ENCODE assay signal across 10 cellular contexts in the genomic region with DNA sequence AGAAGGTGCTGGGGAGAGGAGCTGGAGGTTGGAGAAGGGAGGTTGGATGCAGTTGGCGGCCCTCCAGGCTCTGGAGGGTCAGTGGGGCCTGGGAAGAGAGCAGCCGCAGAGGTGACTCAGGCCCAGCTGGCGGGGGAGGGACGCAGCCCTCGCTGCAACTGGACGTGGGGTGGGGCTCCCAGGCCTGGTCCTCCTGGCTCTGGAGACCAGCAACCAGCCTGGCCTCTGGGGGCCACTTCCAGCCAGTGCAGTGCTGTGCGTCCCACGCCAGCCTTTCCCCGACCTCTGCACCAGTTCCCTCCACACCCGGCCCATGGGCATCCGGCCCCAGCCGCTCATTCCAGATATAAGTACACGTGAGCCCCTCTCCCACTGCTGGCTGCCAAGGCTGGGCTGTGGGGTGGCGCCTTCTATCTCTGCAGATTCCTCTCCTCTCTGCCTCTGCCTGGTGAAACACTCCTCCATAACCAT. TPM values are rescaled to one million over a fixed set of nuclear protein-coding genes. Genes with fewer than 3 reads are reported as not detected.
DNase-seq lines count a peak whose midpoint lies in the region; ATAC-seq, FAIRE-seq and TF ChIP-seq lines count a peak whose summit lies in the region.
"Had no signal": no experiment of that assay in that cellular context is flagged by ENCODE, and none has a peak within 500 bp of the region (broad histone marks: within the 10 kb centered on the region; RNA-seq: fewer than 3 reads in every experiment).

No MANE protein-coding gene starts in this region.

- no peaks in the 10 kb centered on the region for H3K4me1 ChIP-seq in small intestine (ENCODE audit: control insufficient read depth in 2 of 2, insufficient read depth in 1 of 2, low read depth in 1 of 2, low read length in 1 of 2)

- H3K36me3 ChIP-seq in small intestine (ENCODE audit: control insufficient read depth in 2 of 2, insufficient read depth in 2 of 2, low read length in 2 of 2): no peaks in the 10 kb centered on the region

- H3K27ac Mint-ChIP-seq in stimulated activated effector memory CD8-positive, alpha-beta T cell treated with anti-CD3 and anti-CD28 coated beads, Interleukin-12 subunit alpha, Interleukin-12 subunit beta, amount 100 ng/mL, for 72 hours: peak overlapping the region; percentile 43

- H3K4me3 ChIP-seq in small intestine (ENCODE audit: low read depth in 1 of 2, low read length in 2 of 2): no peak overlapping the region

- H3K9me3 Mint-ChIP-seq in stimulated activated effector memory CD8-positive, alpha-beta T cell treated with anti-CD3 and anti-CD28 coated beads, Interleukin-12 subunit alpha, Interleukin-12 subunit beta, amount 100 ng/mL, for 72 hours: no peaks in the 10 kb centered on the region

- peak overlapping the region in 1 of 2 donors; percentile 67 for H3K27ac ChIP-seq in small intestine (ENCODE audit: low read depth in 1 of 2, low read length in 1 of 2)
- H3K27ac ChIP-seq: VCaP had no signal

- no peak overlapping the region for H3K4me3 Mint-ChIP-seq in stimulated activated effector memory CD8-positive, alpha-beta T cell treated with anti-CD3 and anti-CD28 coated beads, Interleukin-12 subunit alpha, Interleukin-12 subunit beta, amount 100 ng/mL, for 72 hours

- 64 to 69% (median 68%) methylated on average over 14 of the region's 14 CpGs for WGBS in small intestine, 3 donors

- H3K4me1 Mint-ChIP-seq in stimulated activated effector memory CD8-positive, alpha-beta T cell treated with anti-CD3 and anti-CD28 coated beads, Interleukin-12 subunit alpha, Interleukin-12 subunit beta, amount 100 ng/mL, for 72 hours: peaks cover 25% of the 10 kb centered on the region

- no peak for FAIRE-seq in H54 (lab: Jason Lieb, UNC)
- FAIRE-seq in small intestine (lab: Jason Lieb, UNC): no peak

- DNase-seq in H54 (ENCODE audit: insufficient read length, low spot score): peak; percentile 99
- DNase-seq in astrocyte of the hippocampus (ENCODE audit: low read depth, low spot score): peak; percentile 96
- DNase-seq in iris pigment epithelial cell (ENCODE audit: low read depth): peak; percentile 95
- no peak for DNase-seq in stimulated activated effector memory CD8-positive, alpha-beta T cell treated with anti-CD3 and anti-CD28 coated beads, Interleukin-12 subunit alpha, Interleukin-12 subunit beta, amount 100 ng/mL, for 72 hours (ENCODE audit: low spot score in 2 of 2)
- no peak for DNase-seq in stimulated activated naive CD4-positive, alpha-beta T cell (lab: John Stamatoyannopoulos, UW)
- DNase-seq in small intestine: no peak
- DNase-seq: NCI-H1930 had no signal

- ATAC-seq in stimulated activated effector memory CD8-positive, alpha-beta T cell treated with anti-CD3 and anti-CD28 coated beads, Interleukin-12 subunit alpha, Interleukin-12 subunit beta, amount 100 ng/mL, for 72 hours: no peak
- ATAC-seq in HG02623 (IDR thresholded peaks at IDR 0.05; ENCODE audit: unreplicated experiment) (no peak), HG03196 (IDR thresholded peaks at IDR 0.05; ENCODE audit: unreplicated experiment) (no peak)

- H3K36me3 Mint-ChIP-seq in stimulated activated effector memory CD8-positive, alpha-beta T cell treated with anti-CD3 and anti-CD28 coated beads, Interleukin-12 subunit alpha, Interleukin-12 subunit beta, amount 100 ng/mL, for 72 hours: peaks cover 6% of the 10 kb centered on the region

- no peaks in the 10 kb centered on the region for H3K27me3 ChIP-seq in small intestine (ENCODE audit: control insufficient read depth in 2 of 2, insufficient read depth in 2 of 2, low read length in 2 of 2)

- peak; percentile 48; the same call in 1 of the 2 replicates for TF ChIP-seq POLR2A in H54 (IDR thresholded peaks at IDR 0.05; ENCODE audit: low read depth, low read length)

- no peaks in the 10 kb centered on the region for H3K9me3 ChIP-seq in small intestine (ENCODE audit: control insufficient read depth, low read depth)

RNA-seq across cellular contexts. Expression of a gene that starts 38.0 kb away (rescaled TPM):
- polyA plus RNA-seq in small intestine: 10 to 100 TPM in 1 of 3 donors, 1 to 10 TPM in 2; 2.2 to 34.3 (median 5.7) TPM

Comparison
In these comparisons a context has a peak if more than half of its experiments do, and no peak if none do; other contexts are left out.
1. DNase-seq: peak in H54 (single experiment), astrocyte of the hippocampus (single experiment) and iris pigment epithelial cell (single experiment); none in stimulated activated effector memory CD8-positive, alpha-beta T cell treated with anti-CD3 and anti-CD28 coated beads, Interleukin-12 subunit alpha, Interleukin-12 subunit beta, amount 100 ng/mL, for 72 hours (0 of 2), stimulated activated naive CD4-positive, alpha-beta T cell (0 of 6) and small intestine (single experiment).